Comparison of ENCODE assay signal across 8 cellular contexts in genomic region chr15:73926191-73927002, GRCh38. TPM values are rescaled to one million over a fixed set of nuclear protein-coding genes. Genes with fewer than 3 reads are reported as not detected.
DNase-seq lines count a peak whose midpoint lies in the region; ATAC-seq, FAIRE-seq and TF ChIP-seq lines count a peak whose summit lies in the region.

Gene LOXL1, plus strand, starts transcription at chr15:73926462. Its CDS starts 322 bp downstream, at chr15:73926784.

- peak within 1 kb of the TSS; percentile 68 for H3K27ac ChIP-seq in CD4-positive, CD25-positive, alpha-beta regulatory T cell (ENCODE audit: insufficient read depth, low read length, poor library complexity, severe bottlenecking)

- no peak for ATAC-seq in CD4-positive, CD25-positive, alpha-beta regulatory T cell (ENCODE audit: low read depth in 2 of 2)
- ATAC-seq in activated CD8-positive, alpha-beta T cell treated with anti-CD3 and anti-CD28 coated beads for 36 hours: no peak
- no peak for ATAC-seq in HG02885 (IDR thresholded peaks at IDR 0.05; ENCODE audit: poor library complexity, unreplicated experiment)

- FAIRE-seq in frontal cortex (lab: Jason Lieb, UNC): no peak

- H3K27me3 Mint-ChIP-seq in CD4-positive, CD25-positive, alpha-beta regulatory T cell: peaks cover 5% of the 10 kb centered on the region
- H3K27me3 Mint-ChIP-seq in activated CD8-positive, alpha-beta T cell treated with anti-CD3 and anti-CD28 coated beads for 36 hours: no peaks in the 10 kb centered on the region
- H3K27me3 Mint-ChIP-seq in nephron (ENCODE audit: low read depth): peaks cover 7% of the 10 kb centered on the region

- no peak for TF ChIP-seq CTCF in activated CD8-positive, alpha-beta T cell treated with anti-CD3 and anti-CD28 coated beads for 36 hours (IDR thresholded peaks at IDR 0.05)
- no peak for TF ChIP-seq CTCF in nephron (IDR thresholded peaks at IDR 0.05; ENCODE audit: unreplicated experiment in 3 of 3)

- peak within 1 kb of the TSS; percentile 74 to 92 (median 85) for H3K4me3 Mint-ChIP-seq in CD4-positive, CD25-positive, alpha-beta regulatory T cell
- H3K4me3 Mint-ChIP-seq in activated CD8-positive, alpha-beta T cell treated with anti-CD3 and anti-CD28 coated beads for 36 hours: peak within 1 kb of the TSS; percentile 58
- peak within 1 kb of the TSS; percentile 83 to 87 (median 86) for H3K4me3 Mint-ChIP-seq in nephron

- H3K4me1 Mint-ChIP-seq in CD4-positive, CD25-positive, alpha-beta regulatory T cell: peaks cover 4 to 63% (median 35%) of the 10 kb centered on the region in 4 donors
- H3K4me1 Mint-ChIP-seq in activated CD8-positive, alpha-beta T cell treated with anti-CD3 and anti-CD28 coated beads for 36 hours (ENCODE audit: low read depth): peaks cover 43% of the 10 kb centered on the region
- H3K4me1 Mint-ChIP-seq in nephron: peaks cover 78% of the 10 kb centered on the region

- H3K4me3 ChIP-seq in CD4-positive, CD25-positive, alpha-beta regulatory T cell (ENCODE audit: low read depth, low read length): no peak within 1 kb of the TSS

- POLR2A ChIA-PET in activated CD8-positive, alpha-beta T cell treated with anti-CD3 and anti-CD28 coated beads for 36 hours (lab: Charles Lee): interaction anchor here (3.0 kb wide), 1 partner anchor 9 kb away, joined by 8 read pairs; no protein-coding TSS in a partner anchor

- DNase-seq in CD4-positive, CD25-positive, alpha-beta regulatory T cell: no peak
- DNase-seq in HuH-7.5 (ENCODE audit: low spot score) (peak; percentile 88), frontal cortex (ENCODE audit: low spot score in 2 of 2) (peak; percentile 70 to 75)
- no peak for DNase-seq in activated CD8-positive, alpha-beta T cell treated with anti-CD3 and anti-CD28 coated beads for 36 hours
- no peak for DNase-seq in stimulated activated naive CD4-positive, alpha-beta T cell treated with Interleukin-2 at 50 U/mL for 16 hours (lab: John Stamatoyannopoulos, UW)
- no peak for DNase-seq in stimulated activated CD4-positive, alpha-beta T cell treated with anti-CD3 and anti-CD28 coated beads, Interleukin-15, amount 100 ng/mL, for 24 hours

- intact Hi-C loops in activated CD8-positive, alpha-beta T cell treated with anti-CD3 and anti-CD28 coated beads for 36 hours (cut with micrococcal nuclease): no loop called here

- no peaks in the 10 kb centered on the region for H3K9me3 Mint-ChIP-seq in CD4-positive, CD25-positive, alpha-beta regulatory T cell
- no peaks in the 10 kb centered on the region for H3K9me3 Mint-ChIP-seq in activated CD8-positive, alpha-beta T cell treated with anti-CD3 and anti-CD28 coated beads for 36 hours
- H3K9me3 Mint-ChIP-seq in nephron: no peaks in the 10 kb centered on the region

- no peaks in the 10 kb centered on the region for H3K9me3 ChIP-seq in CD4-positive, CD25-positive, alpha-beta regulatory T cell (ENCODE audit: control insufficient read depth in 2 of 2, low read length in 2 of 2)

- H3K36me3 ChIP-seq in CD4-positive, CD25-positive, alpha-beta regulatory T cell (ENCODE audit: control insufficient read depth, insufficient read depth, low read length): no peaks in the 10 kb centered on the region

- CTCF ChIA-PET in activated CD8-positive, alpha-beta T cell treated with anti-CD3 and anti-CD28 coated beads for 36 hours (lab: Charles Lee): interaction anchor here (0.9 to 3.6 kb wide), 8 partner anchors 8 to 296 kb away, joined by 3 to 18 read pairs (median 10); partner anchors contain the start of gene TBC1D21

- peak within 1 kb of the TSS; percentile 67 to 92 (median 68) for H3K27ac Mint-ChIP-seq in CD4-positive, CD25-positive, alpha-beta regulatory T cell
- H3K27ac Mint-ChIP-seq in activated CD8-positive, alpha-beta T cell treated with anti-CD3 and anti-CD28 coated beads for 36 hours: no peak within 1 kb of the TSS
- H3K27ac Mint-ChIP-seq in nephron: peak within 1 kb of the TSS; percentile 70 to 87 (median 79)

- H3K36me3 Mint-ChIP-seq in CD4-positive, CD25-positive, alpha-beta regulatory T cell: no peaks in the 10 kb centered on the region
- no peaks in the 10 kb centered on the region for H3K36me3 Mint-ChIP-seq in activated CD8-positive, alpha-beta T cell treated with anti-CD3 and anti-CD28 coated beads for 36 hours (ENCODE audit: low read depth)
- H3K36me3 Mint-ChIP-seq in nephron (ENCODE audit: low read depth): no peaks in the 10 kb centered on the region

- peaks cover 53% of the 10 kb centered on the region for H3K4me1 ChIP-seq in CD4-positive, CD25-positive, alpha-beta regulatory T cell (ENCODE audit: control insufficient read depth, insufficient read depth, low read length, poor library complexity, severe bottlenecking)

- no peaks in the 10 kb centered on the region for H3K27me3 ChIP-seq in CD4-positive, CD25-positive, alpha-beta regulatory T cell (ENCODE audit: control insufficient read depth, insufficient read depth, low read length)

RNA-seq across cellular contexts. Expression of gene LOXL1, which starts in this region (rescaled TPM):
- 7.3 TPM for total RNA-seq in CD4-positive, CD25-positive, alpha-beta regulatory T cell
- polyA plus RNA-seq in CD4-positive, CD25-positive, alpha-beta regulatory T cell: 10 to 100 TPM in 2 of 4 donors, 1 to 10 TPM in 2; 6.8 to 24.2 (median 10.0) TPM
- total RNA-seq in activated CD8-positive, alpha-beta T cell treated with anti-CD3 and anti-CD28 coated beads for 36 hours: 1 to 10 TPM; 1.6 to 2.8 TPM
- 2.4 TPM for total RNA-seq in frontal cortex

Comparison
In these comparisons a context has a peak if more than half of its experiments do, and no peak if none do; other contexts are left out.
1. DNase-seq: peak in HuH-7.5 (single experiment) and frontal cortex (2 of 2); none in CD4-positive, CD25-positive, alpha-beta regulatory T cell (0 of 3), activated CD8-positive, alpha-beta T cell treated with anti-CD3 and anti-CD28 coated beads for 36 hours (single experiment), stimulated activated naive CD4-positive, alpha-beta T cell treated with Interleukin-2 at 50 U/mL for 16 hours (single experiment) and stimulated activated CD4-positive, alpha-beta T cell treated with anti-CD3 and anti-CD28 coated beads, Interleukin-15, amount 100 ng/mL, for 24 hours (single experiment).
2. Peak in every context shown above with its lines, with median percentiles within 50 percentile points of each other: H3K4me3 Mint-ChIP-seq.